ENCODE assay signal across 9 cellular contexts in genomic region chr4:152640058-152640921, GRCh38. TPM values are rescaled to one million over a fixed set of nuclear protein-coding genes. Genes with fewer than 3 reads are reported as not detected.
DNase-seq lines count a peak whose midpoint lies in the region; ATAC-seq and TF ChIP-seq lines count a peak whose summit lies in the region.
"Had no signal": no experiment of that assay in that cellular context is flagged by ENCODE, and none has a peak within 500 bp of the region (broad histone marks: within the 10 kb centered on the region; RNA-seq: fewer than 3 reads in every experiment).

No MANE protein-coding gene starts in this region.

- in situ Hi-C loops in GM13977 (cut with MboI; ENCODE audit: low pct_unique_long_range_greater_than_20kb, low sequenced_read_pairs, unreplicated experiment): loop anchor here (10.0 kb wide), 1 partner anchor 95 kb away; no protein-coding TSS in a partner anchor

- H3K9me3 Mint-ChIP-seq in progenitor cell of endocrine pancreas (ENCODE audit: low read depth): no peaks in the 10 kb centered on the region

- H3K36me3 Mint-ChIP-seq in progenitor cell of endocrine pancreas (ENCODE audit: insufficient read depth): no peaks in the 10 kb centered on the region

- H3K27ac ChIP-seq in Peyer's patch: no peak overlapping the region
- H3K27ac ChIP-seq: HL-60 had no signal

- peaks cover 11% of the 10 kb centered on the region for H3K4me1 Mint-ChIP-seq in progenitor cell of endocrine pancreas (ENCODE audit: low read depth)

- no peak overlapping the region for H3K4me3 ChIP-seq in Peyer's patch

- H3K36me3 ChIP-seq in Peyer's patch: no peaks in the 10 kb centered on the region

- DNase-seq in AG20443 (ENCODE audit: low spot score) (peak; percentile 60), GM13977 (ENCODE audit: low spot score) (no peak), Peyer's patch (no peak), fibroblast of gingiva (ENCODE audit: low read depth) (peak; percentile 5), progenitor cell of endocrine pancreas (ENCODE audit: low spot score, unreplicated experiment) (no peak)
- no peak for DNase-seq in stimulated activated CD4-positive, alpha-beta T cell treated with anti-CD3 and anti-CD28 coated beads, Interleukin-2, amount 100 ng/mL, for 48 hours

- H3K27me3 Mint-ChIP-seq in progenitor cell of endocrine pancreas: peaks cover 9% of the 10 kb centered on the region

- TF ChIP-seq CTCF in GM13977 (IDR thresholded peaks at IDR 0.05; ENCODE audit: extremely low read depth, insufficient read depth, missing control alignments) (peak; percentile 45), Peyer's patch (IDR thresholded peaks at IDR 0.05) (peak; percentile 47 to 69 (median 66)), progenitor cell of endocrine pancreas (IDR thresholded peaks at IDR 0.05; ENCODE audit: unreplicated experiment) (peak; percentile 74)

- peaks cover 0 to 11% (median 7%) of the 10 kb centered on the region in 4 donors for H3K4me1 ChIP-seq in Peyer's patch

- no peak for TF ChIP-seq POLR2A in Peyer's patch (IDR thresholded peaks at IDR 0.05)

- H3K9me3 ChIP-seq in Peyer's patch: no peaks in the 10 kb centered on the region

- no peak overlapping the region for H3K27ac Mint-ChIP-seq in progenitor cell of endocrine pancreas

- no peak overlapping the region for H3K4me3 Mint-ChIP-seq in progenitor cell of endocrine pancreas (ENCODE audit: low read depth)

- no peaks in the 10 kb centered on the region for H3K27me3 ChIP-seq in Peyer's patch

- no peak for ATAC-seq in HG03095 (IDR thresholded peaks at IDR 0.05; ENCODE audit: unreplicated experiment)
- no peak for ATAC-seq in GM21717 (IDR thresholded peaks at IDR 0.05; ENCODE audit: unreplicated experiment)

RNA-seq across cellular contexts. Expression of gene TMEM154, which starts 39.5 kb away (rescaled TPM):
- 10 to 100 TPM in 1 of 4 donors, 1 to 10 TPM in 2, under 1 TPM in 1; 0.38 to 56.9 (median 2.5) TPM for total RNA-seq in Peyer's patch
- 0.46 and 0.53 TPM in 2 replicates for total RNA-seq in progenitor cell of endocrine pancreas

Comparison
In these comparisons a context has a peak if more than half of its experiments do, and no peak if none do; other contexts are left out.
1. DNase-seq: peak in AG20443 (single experiment) and fibroblast of gingiva (single experiment); none in GM13977 (single experiment), Peyer's patch (0 of 3), progenitor cell of endocrine pancreas (single experiment) and stimulated activated CD4-positive, alpha-beta T cell treated with anti-CD3 and anti-CD28 coated beads, Interleukin-2, amount 100 ng/mL, for 48 hours (0 of 2).
2. Peak in every context shown above with its lines, with median percentiles within 50 percentile points of each other: CTCF ChIP-seq.